Comparison of ENCODE assay signal across 9 cellular contexts in the genomic region with DNA sequence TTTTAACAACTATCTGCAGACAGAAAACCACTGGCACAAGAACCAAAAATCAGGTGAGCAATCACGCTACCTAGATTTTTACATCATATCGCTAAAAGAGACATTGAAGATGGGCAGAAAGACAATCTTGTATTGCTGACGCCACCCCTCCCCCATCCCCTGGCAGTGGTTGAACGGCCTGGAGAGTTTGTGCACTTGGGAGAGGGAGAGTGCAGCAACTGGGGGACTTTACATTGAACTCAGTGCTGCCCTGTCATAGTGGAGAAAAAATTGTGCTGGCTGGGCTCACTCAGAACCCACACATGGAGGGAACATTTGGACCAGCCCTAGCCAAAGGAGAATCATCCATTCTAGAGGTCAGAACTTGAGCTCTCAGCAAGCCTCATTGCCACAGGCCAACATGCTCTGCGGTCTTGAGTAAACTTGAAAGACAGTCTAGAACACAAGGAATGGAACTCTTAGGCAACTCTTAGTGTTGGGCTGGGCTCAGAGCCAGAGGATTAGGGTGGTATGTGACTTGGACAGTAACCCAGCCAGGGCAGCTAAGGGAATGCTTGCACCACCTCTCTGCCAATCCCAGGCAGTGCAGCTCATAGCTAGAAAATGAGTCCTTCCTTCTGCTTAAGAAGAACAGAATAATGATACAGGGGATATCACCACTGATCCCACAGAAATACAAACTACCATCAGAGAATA.
A peak's percentile ranks its signal among the peaks of the same experiment; 100 is the strongest.
DNase-seq lines count a peak whose midpoint lies in the region; ATAC-seq and TF ChIP-seq lines count a peak whose summit lies in the region.
"Had no signal": no experiment of that assay in that cellular context is flagged by ENCODE, and none has a peak within 500 bp of the region (broad histone marks: within the 10 kb centered on the region; RNA-seq: fewer than 3 reads in every experiment).

No MANE protein-coding gene starts in this region.

- intact Hi-C loops in left cardiac atrium (cut with DNase I): no loop called here

- TF ChIP-seq CTCF in HFF-Myc (IDR thresholded peaks at IDR 0.05; ENCODE audit: low read depth, low read length, missing control alignments) (peak; percentile 37), suprapubic skin (IDR thresholded peaks at IDR 0.05) (no peak)

- ATAC-seq in left cardiac atrium (peak; percentile 96 to 99), HG03025 (IDR thresholded peaks at IDR 0.05; ENCODE audit: low FRiP score, unreplicated experiment) (no peak), HG02798 (IDR thresholded peaks at IDR 0.05; ENCODE audit: poor library complexity, unreplicated experiment) (no peak)

- H3K4me1 ChIP-seq in suprapubic skin: no peaks in the 10 kb centered on the region

- 73% methylated on average over 5 of the region's 5 CpGs for WGBS in suprapubic skin

- DNase-seq in HFF-Myc (ENCODE audit: extremely low read depth, low read depth) (peak; percentile 80), amniotic epithelial cell (ENCODE audit: low read depth) (peak; percentile 100), left cardiac atrium (peak; percentile 66), suprapubic skin (ENCODE audit: low spot score in 2 of 2) (peak; percentile 62 to 81), NCI-H748 (lab: John Stamatoyannopoulos, UW; ENCODE audit: unreplicated experiment) (no peak), NCI-H1694 (lab: John Stamatoyannopoulos, UW) (no peak)
- DNase-seq: retina had no signal

- H3K4me3 ChIP-seq in HFF-Myc (replicated peaks; ENCODE audit: low read depth, low read length): no peak overlapping the region
- no peak overlapping the region for H3K4me3 ChIP-seq in suprapubic skin

- no peak for TF ChIP-seq POLR2A in suprapubic skin (IDR thresholded peaks at IDR 0.05)

- no peaks in the 10 kb centered on the region for H3K9me3 ChIP-seq in suprapubic skin

- H3K27me3 ChIP-seq in suprapubic skin: no peaks in the 10 kb centered on the region

- no peak overlapping the region for H3K27ac ChIP-seq in suprapubic skin

- no peaks in the 10 kb centered on the region for H3K36me3 ChIP-seq in suprapubic skin

- no peak for TF ChIP-seq EP300 in suprapubic skin (IDR thresholded peaks at IDR 0.05)

Comparison
In these comparisons a context has a peak if more than half of its experiments do, and no peak if none do; other contexts are left out.
1. DNase-seq: peak in HFF-Myc (single experiment), amniotic epithelial cell (single experiment), left cardiac atrium (single experiment) and suprapubic skin (2 of 2); none in NCI-H748 (single experiment) and NCI-H1694 (single experiment).
2. ATAC-seq: peak in left cardiac atrium (2 of 2); none in HG03025 (single experiment) and HG02798 (single experiment).